In the genomic region with DNA sequence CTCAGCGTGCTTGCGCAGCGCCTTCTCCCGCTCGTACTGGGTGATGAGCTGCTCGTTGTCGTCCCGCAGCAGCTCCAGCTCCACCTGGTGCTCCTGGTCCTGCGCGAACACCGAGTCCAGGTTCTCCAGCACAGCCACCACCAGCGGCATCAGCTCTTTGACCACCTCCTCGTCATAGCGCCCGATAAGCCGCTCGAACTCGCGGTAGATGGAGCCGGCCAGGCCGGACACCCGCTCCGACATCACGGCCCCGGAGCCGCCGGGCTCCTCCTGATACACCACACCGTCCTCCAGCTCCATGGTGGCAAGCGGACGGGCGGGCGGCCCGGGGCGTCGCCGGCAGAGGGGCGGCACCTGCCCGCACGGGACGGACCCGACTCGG, we compare ENCODE assay signal across 8 cellular contexts. TPM values are rescaled to one million over a fixed set of nuclear protein-coding genes. Genes with fewer than 3 reads are reported as not detected.
A peak's percentile ranks its signal among the peaks of the same experiment; 100 is the strongest.
DNase-seq lines count a peak whose midpoint lies in the region; ATAC-seq and TF ChIP-seq lines count a peak whose summit lies in the region.

No MANE protein-coding gene starts in this region.

- peaks cover 23% of the 10 kb centered on the region for H4K20me1 ChIP-seq in OCI-LY3 (ENCODE audit: insufficient read depth, low read length)

- H3K27me3 ChIP-seq in OCI-LY3 (ENCODE audit: low read depth, low read length) (no peaks in the 10 kb centered on the region), adrenal gland (no peaks in the 10 kb centered on the region), iPS DF 6.9 (ENCODE audit: control insufficient read depth, insufficient read depth, low read length) (no peaks in the 10 kb centered on the region), sigmoid colon (no peaks in the 10 kb centered on the region)

- H3K4me2 ChIP-seq in OCI-LY3 (ENCODE audit: low read length) = peak overlapping the region; percentile 91

- TF ChIP-seq CTCF in AG09309 (IDR thresholded peaks at IDR 0.05; ENCODE audit: control insufficient read depth, insufficient read depth, low read depth, low read length, missing control alignments) = no peak
- no peak for TF ChIP-seq CTCF in OCI-LY3 (IDR thresholded peaks at IDR 0.05; ENCODE audit: low read depth, low read length)
- TF ChIP-seq CTCF in adrenal gland (IDR thresholded peaks at IDR 0.05) = no peak
- TF ChIP-seq CTCF in sigmoid colon (IDR thresholded peaks at IDR 0.05) = no peak

- H3K9ac ChIP-seq in OCI-LY3 (ENCODE audit: low read length) = peak overlapping the region; percentile 95

- peak overlapping the region; percentile 85 for H2AFZ ChIP-seq in OCI-LY3 (ENCODE audit: low read depth, low read length)

- 0% methylated on average over 3 to 42 of the region's 42 CpGs for WGBS in adrenal gland, 4 donors
- no CpG with 5 or more reads among the region's 42 CpGs for WGBS in iPS DF 6.9 (ENCODE audit: insufficient coverage, insufficient read length)
- WGBS in sigmoid colon, 2 donors = 0 to 1% methylated on average over 42 of the region's 42 CpGs

- peak overlapping the region; percentile 96 for H3K4me3 ChIP-seq in AG09309 (ENCODE audit: control insufficient read depth, low read depth, low read length)
- peak overlapping the region; percentile 99 for H3K4me3 ChIP-seq in OCI-LY3 (ENCODE audit: low read length)
- H3K4me3 ChIP-seq in adrenal gland = peak overlapping the region; percentile 38 to 84 (median 56)
- peak overlapping the region; percentile 79 for H3K4me3 ChIP-seq in iPS DF 6.9 (ENCODE audit: low read length)
- peak overlapping the region; percentile 91 to 99 (median 98) for H3K4me3 ChIP-seq in sigmoid colon

- TF ChIP-seq EP300 in sigmoid colon (IDR thresholded peaks at IDR 0.05) = no peak

- H3K27ac ChIP-seq in OCI-LY3 (ENCODE audit: low read length) = peak overlapping the region; percentile 56
- H3K27ac ChIP-seq in adrenal gland = peak overlapping the region; percentile 96 to 100 (median 99)
- no peak overlapping the region for H3K27ac ChIP-seq in iPS DF 6.9 (ENCODE audit: low read length)
- peak overlapping the region; percentile 98 to 100 (median 100) for H3K27ac ChIP-seq in sigmoid colon

- H3K9me3 ChIP-seq in OCI-LY3 (ENCODE audit: insufficient read depth, low read length) = no peaks in the 10 kb centered on the region
- no peaks in the 10 kb centered on the region for H3K9me3 ChIP-seq in adrenal gland (replicated peaks in 1 of 3)
- H3K9me3 ChIP-seq in iPS DF 6.9 (ENCODE audit: control insufficient read depth, insufficient read depth, low read length) = no peaks in the 10 kb centered on the region
- no peaks in the 10 kb centered on the region for H3K9me3 ChIP-seq in sigmoid colon

- DNase-seq in AG09309 (ENCODE audit: low read depth) (no peak), adrenal gland (peak in 4 of 7 donors; percentile 55 to 81 (median 68)), iPS DF 6.9 (ENCODE audit: low read depth, low spot score) (no peak), sigmoid colon (peak; percentile 81), erythroblast (lab: John Stamatoyannopoulos, UW) (no peak)

- intact Hi-C loops in adrenal gland (cut with DNase I) = no loop called here
- intact Hi-C loops in sigmoid colon (cut with DNase I) = loop anchor here (1.0 to 2.0 kb wide), 2 partner anchors 46 to 254 kb away; a partner anchor contains a TSS

- H3K79me2 ChIP-seq in OCI-LY3 (ENCODE audit: low read length) = peaks cover 51% of the 10 kb centered on the region

- no peaks in the 10 kb centered on the region for H3K36me3 ChIP-seq in OCI-LY3 (replicated peaks; ENCODE audit: low read depth, low read length)
- no peaks in the 10 kb centered on the region for H3K36me3 ChIP-seq in adrenal gland (replicated peaks in 1 of 2)
- H3K36me3 ChIP-seq in iPS DF 6.9 (ENCODE audit: control insufficient read depth, insufficient read depth, low read length) = no peaks in the 10 kb centered on the region
- no peaks in the 10 kb centered on the region for H3K36me3 ChIP-seq in sigmoid colon

- ATAC-seq in GM18858 (IDR thresholded peaks at IDR 0.05; ENCODE audit: unreplicated experiment) = peak; percentile 10
- peak; percentile 20 for ATAC-seq in HG03039 (IDR thresholded peaks at IDR 0.05; ENCODE audit: unreplicated experiment)

- no peak for TF ChIP-seq POLR2A in adrenal gland (IDR thresholded peaks at IDR 0.05)
- no peak for TF ChIP-seq POLR2A in sigmoid colon (IDR thresholded peaks at IDR 0.05)
- no peak for TF ChIP-seq POLR2A in erythroblast (IDR thresholded peaks at IDR 0.05; ENCODE audit: low read length)

- peaks cover 33% of the 10 kb centered on the region for H3K4me1 ChIP-seq in OCI-LY3 (ENCODE audit: low read length)
- peaks cover 26 to 29% of the 10 kb centered on the region in 2 donors for H3K4me1 ChIP-seq in adrenal gland (replicated peaks in 1 of 2)
- H3K4me1 ChIP-seq in iPS DF 6.9 (ENCODE audit: control insufficient read depth, insufficient read depth, low read length) = no peaks in the 10 kb centered on the region
- peaks cover 0 to 43% (median 29%) of the 10 kb centered on the region in 4 donors for H3K4me1 ChIP-seq in sigmoid colon

RNA-seq across cellular contexts. Expression of a gene that starts 0.3 kb away (rescaled TPM):
- total RNA-seq in adrenal gland (10 to 100 TPM; 43.0 to 99.8 (median 77.8) TPM), sigmoid colon (10 to 100 TPM; 74.3 to 79.9 (median 77.0) TPM)
- polyA plus RNA-seq in adrenal gland (10 to 100 TPM; 23.5 to 49.1 (median 35.0) TPM), sigmoid colon (10 to 100 TPM; 21.6 to 39.8 (median 29.8) TPM)

RNA-seq across cellular contexts. Expression of a gene that starts 33.0 kb away (rescaled TPM):
- 100 to 1,000 TPM in 1 of 8 donors, 10 to 100 TPM in 7; 17.0 to 140 (median 57.8) TPM for total RNA-seq in adrenal gland
- polyA plus RNA-seq in adrenal gland = 100 to 1,000 TPM in 2 of 3 donors, 10 to 100 TPM in 1; 79.4 to 222 (median 193) TPM
- 10 to 100 TPM; 12.5 to 37.7 (median 17.4) TPM for total RNA-seq in sigmoid colon
- 100 to 1,000 TPM in 1 of 3 donors, 10 to 100 TPM in 2; 37.8 to 153 (median 59.2) TPM for polyA plus RNA-seq in sigmoid colon

RNA-seq across cellular contexts. Expression of a gene that starts 45.9 kb away (rescaled TPM):
- 100 to 1,000 TPM; 271 to 502 (median 404) TPM for total RNA-seq in adrenal gland
- polyA plus RNA-seq in adrenal gland = 100 to 1,000 TPM; 336 to 644 (median 393) TPM
- total RNA-seq in sigmoid colon = 100 to 1,000 TPM; 443 to 532 (median 524) TPM
- 100 to 1,000 TPM; 796 to 957 (median 812) TPM for polyA plus RNA-seq in sigmoid colon

Comparison
In these comparisons a context has a peak if more than half of its experiments do, and no peak if none do; other contexts are left out.
1. DNase-seq: peak in adrenal gland (4 of 7) and sigmoid colon (single experiment); none in AG09309 (single experiment), iPS DF 6.9 (single experiment) and erythroblast (0 of 2).
2. Peak in every context shown above with its lines, with median percentiles within 50 percentile points of each other: H3K4me3 ChIP-seq.